8 cellular contexts compared by ENCODE assay signal in the genomic region with DNA sequence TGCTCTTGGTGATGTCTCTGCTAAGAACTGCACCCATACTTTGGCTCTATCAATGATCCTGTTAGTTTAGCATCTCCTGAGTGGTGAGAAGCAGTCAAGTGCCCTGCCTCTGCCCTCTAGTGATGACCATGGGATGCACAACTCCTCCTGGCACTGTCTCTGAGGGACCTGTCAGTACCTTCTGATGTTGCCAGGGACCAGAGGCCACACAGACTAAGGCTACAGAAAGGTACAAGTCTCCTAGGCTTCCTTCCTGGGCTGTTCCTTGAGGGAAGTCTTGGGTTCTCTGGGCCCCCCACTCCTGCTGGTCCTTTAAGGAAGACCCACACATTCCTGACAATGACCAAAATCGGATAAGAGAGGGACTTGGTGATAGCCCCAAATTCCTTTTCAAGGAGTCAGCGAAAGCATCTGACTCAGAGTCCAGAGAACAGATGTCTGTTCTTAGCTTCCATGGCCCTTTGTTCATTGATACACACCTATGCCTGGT. TPM values are rescaled to one million over a fixed set of nuclear protein-coding genes. Genes with fewer than 3 reads are reported as not detected.
DNase-seq lines count a peak whose midpoint lies in the region; ATAC-seq lines count a peak whose summit lies in the region.
"Had no signal": no experiment of that assay in that cellular context is flagged by ENCODE, and none has a peak within 500 bp of the region (broad histone marks: within the 10 kb centered on the region; RNA-seq: fewer than 3 reads in every experiment).

No MANE protein-coding gene starts in this region.

- peaks cover 50% of the 10 kb centered on the region for H3K27me3 Mint-ChIP-seq in activated T-helper 17 cell treated with anti-CD3 and anti-CD28 coated beads, Interleukin-2, amount 50 U/mL, for 72 hours
- H3K27me3 Mint-ChIP-seq in naive thymus-derived CD4-positive, alpha-beta T cell, result peaks cover 46 to 75% (median 66%) of the 10 kb centered on the region in 5 donors

- H3K27ac Mint-ChIP-seq in activated T-helper 17 cell treated with anti-CD3 and anti-CD28 coated beads, Interleukin-2, amount 50 U/mL, for 72 hours, result no peak overlapping the region
- no peak overlapping the region for H3K27ac Mint-ChIP-seq in naive thymus-derived CD4-positive, alpha-beta T cell

- in situ Hi-C loops in G401 (cut with HindIII; ENCODE audit: low sequenced_read_pairs), result no loop called here

- no peaks in the 10 kb centered on the region for H3K4me1 Mint-ChIP-seq in activated T-helper 17 cell treated with anti-CD3 and anti-CD28 coated beads, Interleukin-2, amount 50 U/mL, for 72 hours
- no peaks in the 10 kb centered on the region for H3K4me1 Mint-ChIP-seq in naive thymus-derived CD4-positive, alpha-beta T cell

- no peak overlapping the region for H3K4me3 ChIP-seq in naive thymus-derived CD4-positive, alpha-beta T cell (ENCODE audit: low read length)

- H3K9me3 Mint-ChIP-seq in activated T-helper 17 cell treated with anti-CD3 and anti-CD28 coated beads, Interleukin-2, amount 50 U/mL, for 72 hours, result no peaks in the 10 kb centered on the region
- H3K9me3 Mint-ChIP-seq in naive thymus-derived CD4-positive, alpha-beta T cell, result no peaks in the 10 kb centered on the region

- intact Hi-C loops in naive thymus-derived CD4-positive, alpha-beta T cell (cut with micrococcal nuclease), result loop anchor here in 1 of 2 donors (2.0 kb wide), 1 partner anchor 155 kb away; no protein-coding TSS in a partner anchor

- POLR2A ChIA-PET in naive thymus-derived CD4-positive, alpha-beta T cell (lab: Charles Lee), result no interaction called here

- H3K27ac ChIP-seq in naive thymus-derived CD4-positive, alpha-beta T cell (ENCODE audit: low read depth, low read length), result no peak overlapping the region

- peak; percentile 14 for DNase-seq in G401 (ENCODE audit: low spot score)
- DNase-seq in HS-5 (ENCODE audit: low read depth), result peak; percentile 53
- no peak for DNase-seq in naive thymus-derived CD4-positive, alpha-beta T cell
- DNase-seq in activated gamma-delta T cell (lab: John Stamatoyannopoulos, UW), result no peak
- DNase-seq in NCI-H2029 treated with DMSO at 0.1 percent for 48 hours (lab: John Stamatoyannopoulos, UW), result no peak
- DNase-seq in NCI-H1092 treated with DMSO at 0.1 percent for 48 hours (lab: John Stamatoyannopoulos, UW), result no peak
- DNase-seq: activated CD8-positive, alpha-beta memory T cell treated with anti-CD3 and anti-CD28 coated beads, Interleukin-2, amount 50 U/mL, for 4 hours had no signal

- no peaks in the 10 kb centered on the region for H3K4me1 ChIP-seq in naive thymus-derived CD4-positive, alpha-beta T cell (ENCODE audit: control insufficient read depth in 2 of 2, insufficient read depth in 2 of 2, low read length in 2 of 2)

- peak; percentile 31 for ATAC-seq in activated T-helper 17 cell treated with anti-CD3 and anti-CD28 coated beads, Interleukin-2, amount 50 U/mL, for 72 hours (replicated peaks)
- peak; percentile 41 for ATAC-seq in naive thymus-derived CD4-positive, alpha-beta T cell

- no peaks in the 10 kb centered on the region for H3K9me3 ChIP-seq in naive thymus-derived CD4-positive, alpha-beta T cell (ENCODE audit: control insufficient read depth in 2 of 3, low read length in 3 of 3)

- H3K27me3 ChIP-seq in naive thymus-derived CD4-positive, alpha-beta T cell (ENCODE audit: control insufficient read depth in 2 of 2, insufficient read depth in 2 of 2, low read length in 2 of 2), result no peaks in the 10 kb centered on the region

- CTCF ChIA-PET in naive thymus-derived CD4-positive, alpha-beta T cell (lab: Charles Lee), result no interaction called here

- H3K4me3 Mint-ChIP-seq in activated T-helper 17 cell treated with anti-CD3 and anti-CD28 coated beads, Interleukin-2, amount 50 U/mL, for 72 hours, result no peak overlapping the region
- H3K4me3 Mint-ChIP-seq in naive thymus-derived CD4-positive, alpha-beta T cell, result no peak overlapping the region

- no peaks in the 10 kb centered on the region for H3K36me3 Mint-ChIP-seq in activated T-helper 17 cell treated with anti-CD3 and anti-CD28 coated beads, Interleukin-2, amount 50 U/mL, for 72 hours (ENCODE audit: low read depth)
- no peaks in the 10 kb centered on the region for H3K36me3 Mint-ChIP-seq in naive thymus-derived CD4-positive, alpha-beta T cell

- no peaks in the 10 kb centered on the region for H3K36me3 ChIP-seq in naive thymus-derived CD4-positive, alpha-beta T cell (ENCODE audit: control insufficient read depth in 2 of 3, insufficient read depth in 3 of 3, low read length in 3 of 3)

RNA-seq across cellular contexts. Expression of a gene that starts 15.3 kb away (rescaled TPM):
- not detected in 2 replicates for total RNA-seq in G401 (2014; rRNA removed; shearing (Covaris generic))
- not detected for total RNA-seq in activated T-helper 17 cell treated with anti-CD3 and anti-CD28 coated beads, Interleukin-2, amount 50 U/mL, for 72 hours
- not detected for total RNA-seq in naive thymus-derived CD4-positive, alpha-beta T cell
- polyA plus RNA-seq in naive thymus-derived CD4-positive, alpha-beta T cell, result not detected

Comparison
In these comparisons a context has a peak if more than half of its experiments do, and no peak if none do; other contexts are left out.
1. DNase-seq: peak in G401 (single experiment) and HS-5 (single experiment); none in naive thymus-derived CD4-positive, alpha-beta T cell (0 of 9), activated gamma-delta T cell (single experiment), NCI-H2029 treated with DMSO at 0.1 percent for 48 hours (single experiment) and NCI-H1092 treated with DMSO at 0.1 percent for 48 hours (single experiment).